ENCODE assay signal across 25 cellular contexts in genomic region chr4:66766557-66766956, GRCh38.
"Had no signal": no experiment of that assay in that cellular context is flagged by ENCODE, and none has a peak within 500 bp of the region (broad histone marks: within the 10 kb centered on the region; RNA-seq: fewer than 3 reads in every experiment).

No MANE protein-coding gene starts in this region.

- DNase-seq: dorsolateral prefrontal cortex; effector CD8-positive, alpha-beta T cell; gastrocnemius medialis; heart right ventricle; hypothalamus; kidney; left cardiac atrium; left ventricle myocardium inferior; lower lobe of right lung; midbrain; spleen; stimulated activated CD4-positive, alpha-beta T cell treated with anti-CD3 and anti-CD28 coated beads, Interleukin-15, amount 100 ng/mL, for 24 hours; stimulated activated CD4-positive, alpha-beta T cell treated with anti-CD3 and anti-CD28 coated beads, Interleukin-1b, Interleukin-23, amount 100 ng/mL, for 48 hours; stimulated activated CD4-positive, alpha-beta T cell treated with anti-CD3 and anti-CD28 coated beads, Interleukin-4, amount 100 ng/mL, for 24 hours; tibial artery; upper lobe of left lung; uterus had no signal

- H3K9me3 Mint-ChIP-seq: stimulated activated memory B cell treated with anti-CD40 and anti-IgM and Interleukin-4, amounts not matched to agents 10 μg/mL and 1 μg/mL and 100 μg/mL, for 72 hours had no signal

- H3K4me3 ChIP-seq: coronary artery, dorsolateral prefrontal cortex, gastrocnemius medialis, heart right ventricle, left ventricle myocardium inferior, lower lobe of right lung, spleen, tibial artery, upper lobe of left lung, uterus had no signal

- H3K4me1 ChIP-seq: gastrocnemius medialis, heart right ventricle, left ventricle myocardium inferior, lower lobe of right lung, spleen, tibial artery, upper lobe of left lung, uterus had no signal

- ATAC-seq: esophagus mucosa; gastrocnemius medialis; heart right ventricle; left cardiac atrium; lower lobe of right lung; natural killer cell treated with Interleukin-12 subunit alpha and Interleukin-12 subunit beta and Interleukin-15 and Interleukin-18, amount 100 ng/mL, for 72 hours; sciatic nerve had no signal

- H3K27me3 Mint-ChIP-seq: memory B cell; natural killer cell treated with Interleukin-12 subunit alpha and Interleukin-12 subunit beta and Interleukin-15 and Interleukin-18, amount 100 ng/mL, for 72 hours; stimulated activated memory B cell treated with anti-CD40 and anti-IgM and Interleukin-4, amounts not matched to agents 10 μg/mL and 1 μg/mL and 100 μg/mL, for 72 hours; stimulated activated naive CD8-positive, alpha-beta T cell treated with anti-CD3 and anti-CD28 coated beads, Interleukin-15, Interleukin-2, amounts not matched to agents 100 ng/mL and 50 ng/mL, for 24 hours had no signal

- H3K4me1 Mint-ChIP-seq: memory B cell; stimulated activated memory B cell treated with anti-CD40 and anti-IgM and Interleukin-4, amounts not matched to agents 10 μg/mL and 1 μg/mL and 100 μg/mL, for 72 hours had no signal

- H3K27me3 ChIP-seq: dorsolateral prefrontal cortex, gastrocnemius medialis, heart right ventricle, neutrophil, spleen, tibial artery, upper lobe of left lung, uterus had no signal

- H3K27ac Mint-ChIP-seq: memory B cell; natural killer cell treated with Interleukin-12 subunit alpha and Interleukin-12 subunit beta and Interleukin-15 and Interleukin-18, amount 100 ng/mL, for 72 hours; stimulated activated memory B cell treated with anti-CD40 and anti-IgM and Interleukin-4, amounts not matched to agents 10 μg/mL and 1 μg/mL and 100 μg/mL, for 72 hours; stimulated activated naive CD8-positive, alpha-beta T cell treated with anti-CD3 and anti-CD28 coated beads, Interleukin-15, Interleukin-2, amounts not matched to agents 100 ng/mL and 50 ng/mL, for 24 hours had no signal

- H3K36me3 Mint-ChIP-seq: memory B cell; stimulated activated memory B cell treated with anti-CD40 and anti-IgM and Interleukin-4, amounts not matched to agents 10 μg/mL and 1 μg/mL and 100 μg/mL, for 72 hours had no signal

- H3K4me3 Mint-ChIP-seq: memory B cell; natural killer cell treated with Interleukin-12 subunit alpha and Interleukin-12 subunit beta and Interleukin-15 and Interleukin-18, amount 100 ng/mL, for 72 hours; stimulated activated memory B cell treated with anti-CD40 and anti-IgM and Interleukin-4, amounts not matched to agents 10 μg/mL and 1 μg/mL and 100 μg/mL, for 72 hours; stimulated activated naive CD8-positive, alpha-beta T cell treated with anti-CD3 and anti-CD28 coated beads, Interleukin-15, Interleukin-2, amounts not matched to agents 100 ng/mL and 50 ng/mL, for 24 hours had no signal

- H3K9me3 ChIP-seq: gastrocnemius medialis, lower lobe of right lung, neutrophil, tibial artery, upper lobe of left lung, uterus had no signal

- H3K36me3 ChIP-seq: gastrocnemius medialis, heart right ventricle, left ventricle myocardium inferior, lower lobe of right lung, neutrophil, spleen, tibial artery, upper lobe of left lung, uterus had no signal

- H3K27ac ChIP-seq: coronary artery, dorsolateral prefrontal cortex, gastrocnemius medialis, heart right ventricle, left ventricle myocardium inferior, lower lobe of right lung, neutrophil, spleen, tibial artery, upper lobe of left lung, uterus had no signal
